11 cellular contexts compared by ENCODE assay signal in the genomic region with DNA sequence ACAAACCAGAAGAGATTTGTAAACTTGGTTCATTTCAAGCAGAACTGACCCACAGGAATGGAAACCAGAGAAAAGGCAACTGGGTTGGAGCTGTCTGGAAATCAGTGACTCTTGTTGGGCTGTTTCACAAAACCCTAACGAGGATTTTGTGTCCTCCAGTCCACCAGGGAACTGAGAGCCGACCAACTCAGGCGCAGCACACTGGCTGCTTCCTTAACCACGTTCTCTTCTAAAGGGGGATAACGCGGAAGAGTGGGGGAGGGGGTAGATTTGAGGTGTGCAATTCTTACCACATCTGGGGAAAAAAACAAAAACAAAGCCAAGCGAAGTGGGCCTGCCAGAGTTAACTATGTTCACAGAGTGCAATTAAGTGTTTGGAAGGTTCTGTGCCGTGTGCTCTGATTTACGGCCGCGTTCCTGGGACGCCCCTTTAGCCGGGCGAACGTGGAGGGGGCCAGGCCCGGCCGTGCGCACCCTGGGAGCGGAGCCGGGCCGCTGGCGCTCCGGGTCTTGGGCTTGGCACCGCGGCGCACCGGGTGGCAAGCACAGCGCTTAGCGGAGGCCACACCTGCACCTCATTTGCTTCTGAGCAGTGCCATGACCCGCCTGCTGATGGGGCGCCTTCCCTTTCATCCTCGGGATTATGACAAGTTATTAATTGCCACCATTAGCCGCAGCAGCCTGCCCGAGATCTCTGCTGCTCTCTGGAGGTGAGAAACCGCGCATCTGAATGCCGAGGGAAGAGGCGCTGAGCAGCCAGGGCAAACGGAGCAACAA.
A peak's percentile ranks its signal among the peaks of the same experiment; 100 is the strongest.
DNase-seq lines count a peak whose midpoint lies in the region; ATAC-seq and TF ChIP-seq lines count a peak whose summit lies in the region.
"Had no signal": no experiment of that assay in that cellular context is flagged by ENCODE, and none has a peak within 500 bp of the region (broad histone marks: within the 10 kb centered on the region; RNA-seq: fewer than 3 reads in every experiment).

No MANE protein-coding gene starts in this region.

- no peaks in the 10 kb centered on the region for H3K36me3 Mint-ChIP-seq in H9 (ENCODE audit: insufficient read depth in 1 of 3, low read depth in 3 of 3)
- H3K36me3 Mint-ChIP-seq: activated naive CD4-positive, alpha-beta T cell treated with anti-CD3 and anti-CD28 coated beads, Interleukin-2, amount 50 U/mL, for 24 hours had no signal

- H3K4ac ChIP-seq in H9 (ENCODE audit: low read depth, low read length) = no peak overlapping the region

- H3K9ac ChIP-seq in H9 (ENCODE audit: extremely low read depth, insufficient read length, low read length) = no peak overlapping the region
- H3K9ac ChIP-seq in liver (ENCODE audit: low read depth in 1 of 2, low read length in 2 of 2) = no peak overlapping the region

- H4K91ac ChIP-seq in H9 (ENCODE audit: insufficient read length, low read depth, low read length) = no peak overlapping the region

- no peak overlapping the region for H2BK12ac ChIP-seq in H9 (ENCODE audit: insufficient read length, low read depth, low read length)

- H4K5ac ChIP-seq in H9 (ENCODE audit: insufficient read length, low read depth, low read length) = no peak overlapping the region

- no peak overlapping the region for H3T11ph ChIP-seq in H9 (ENCODE audit: low read length)

- intact Hi-C loops in aorta (cut with DNase I) = no loop called here

- peaks cover 2% of the 10 kb centered on the region; the same call in 1 of the 2 replicates for H3K27me3 Mint-ChIP-seq in H9 (ENCODE audit: low read depth)

- TF ChIP-seq RAD21 in liver (IDR thresholded peaks at IDR 0.05) = peak; percentile 38 to 46

- H3K9me3 ChIP-seq in H9 (ENCODE audit: control insufficient read depth, low read depth, low read length) = no peaks in the 10 kb centered on the region
- H3K9me3 ChIP-seq in liver (ENCODE audit: control insufficient read depth in 4 of 4, low read length in 3 of 4) = peaks cover 1 to 12% (median 6%) of the 10 kb centered on the region in 4 donors
- peaks cover 5% of the 10 kb centered on the region for H3K9me3 ChIP-seq in aorta (ENCODE audit: control insufficient read depth, low read length)

- peak; percentile 48 for DNase-seq in H9
- DNase-seq in ecto neural progenitor cell (ENCODE audit: low spot score) = peak; percentile 53
- DNase-seq in OCI-M2 (lab: John Stamatoyannopoulos, UW; ENCODE audit: unreplicated experiment) = no peak
- DNase-seq in aorta = no peak
- no peak for DNase-seq in NCI-H1436 treated with DMSO at 0.1 percent for 48 hours (lab: John Stamatoyannopoulos, UW)
- no peak for DNase-seq in NK-92 (lab: John Stamatoyannopoulos, UW; ENCODE audit: unreplicated experiment)
- DNase-seq: DND-41, T-helper 2 cell had no signal

- H2AFZ ChIP-seq in H9 (ENCODE audit: low read length) = peak overlapping the region; percentile 49

- H3K27me3 ChIP-seq in H9 (ENCODE audit: insufficient read depth, low read length) (peaks cover 4% of the 10 kb centered on the region; the same call in 1 of the 2 replicates), liver (ENCODE audit: control insufficient read depth in 4 of 4, insufficient read depth in 4 of 4, low read length in 3 of 4) (peaks cover 2 to 21% (median 5%) of the 10 kb centered on the region in 4 donors), aorta (ENCODE audit: control insufficient read depth in 1 of 2, insufficient read depth in 2 of 2, low read length in 1 of 2) (peaks cover 0 to 4% of the 10 kb centered on the region in 2 donors)

- H3K4me1 ChIP-seq in H9 (ENCODE audit: insufficient read depth, low read length) = no peaks in the 10 kb centered on the region
- H3K4me1 ChIP-seq in liver (ENCODE audit: control insufficient read depth in 4 of 4, insufficient read depth in 4 of 4, low read length in 3 of 4) = peaks cover 0 to 2% (median 0%) of the 10 kb centered on the region in 4 donors
- peaks cover 0 to 1% of the 10 kb centered on the region in 2 donors for H3K4me1 ChIP-seq in aorta (ENCODE audit: control insufficient read depth in 1 of 2, insufficient read depth in 2 of 2, low read length in 2 of 2)

- H3K79me1 ChIP-seq in H9 (ENCODE audit: insufficient read depth, low read depth, low read length, poor library complexity, severe bottlenecking) = no peaks in the 10 kb centered on the region

- no peaks in the 10 kb centered on the region for H3K79me2 ChIP-seq in H9 (ENCODE audit: insufficient read depth, low read length)

- H3K56ac ChIP-seq in H9 (ENCODE audit: insufficient read length, low read depth, low read length) = no peak overlapping the region

- no peak overlapping the region for H3K27ac ChIP-seq in 22Rv1
- no peak overlapping the region for H3K27ac ChIP-seq in H9 (ENCODE audit: insufficient read length, low read depth, low read length)
- H3K27ac ChIP-seq in liver (ENCODE audit: low read depth in 1 of 2, low read length in 2 of 2) = no peak overlapping the region
- H3K27ac ChIP-seq in aorta (ENCODE audit: low read depth in 1 of 2, low read length in 2 of 2) = no peak overlapping the region

- H3K36me3 ChIP-seq in liver (ENCODE audit: control insufficient read depth in 4 of 4, insufficient read depth in 3 of 4, low read depth in 1 of 4, low read length in 3 of 4) = no peaks in the 10 kb centered on the region
- H3K36me3 ChIP-seq in aorta (ENCODE audit: control insufficient read depth in 1 of 2, insufficient read depth in 2 of 2, low read length in 1 of 2) = no peaks in the 10 kb centered on the region

- H3K4me1 Mint-ChIP-seq in H9 = peaks cover 12 to 17% of the 10 kb centered on the region in 2 experiments
- H3K4me1 Mint-ChIP-seq: activated naive CD4-positive, alpha-beta T cell treated with anti-CD3 and anti-CD28 coated beads, Interleukin-2, amount 50 U/mL, for 24 hours had no signal

- peaks cover 8% of the 10 kb centered on the region for H3K23me2 ChIP-seq in H9 (ENCODE audit: insufficient read length, low read depth, low read length, poor library complexity, severe bottlenecking)

- no peak overlapping the region for H4K8ac ChIP-seq in H9 (replicated peaks; ENCODE audit: insufficient read length, low read depth, low read length)

- H3K27ac Mint-ChIP-seq in H9 = peak overlapping the region in 1 of 3 experiments; percentile 35; a peak in 1 of 7 replicates
- H3K27ac Mint-ChIP-seq: activated naive CD4-positive, alpha-beta T cell treated with anti-CD3 and anti-CD28 coated beads, Interleukin-2, amount 50 U/mL, for 24 hours had no signal

- no peak overlapping the region for H3K23ac ChIP-seq in H9 (ENCODE audit: insufficient read length, low read depth, low read length)

- TF ChIP-seq CTCF in 22Rv1 (IDR thresholded peaks at IDR 0.05) = peak; percentile 48; the same call in 1 of the 2 replicates
- peak; percentile 34; the same call in 2 of the 3 replicates for TF ChIP-seq CTCF in H9 (conservative IDR thresholded peaks at IDR 0.05)
- peak; percentile 6 for TF ChIP-seq CTCF in liver (IDR thresholded peaks at IDR 0.05; ENCODE audit: low read depth, low read length, missing input control)

- H3K4me2 ChIP-seq in H9 (ENCODE audit: insufficient read depth, insufficient read length, low read length) = peak overlapping the region; percentile 39

- H2BK5ac ChIP-seq in H9 (ENCODE audit: insufficient read length, low read length) = no peak overlapping the region

- WGBS in H9 (ENCODE audit: extremely low coverage, insufficient read length, low lambda C conversion rate) = no CpG with 5 or more reads among the region's 39 CpGs
- 8% methylated on average over 39 of the region's 39 CpGs for WGBS in liver
- WGBS in aorta, 2 donors = 2% methylated on average over 36 to 39 of the region's 39 CpGs

- ATAC-seq in aorta (ENCODE audit: low FRiP score) = no peak

- no peak overlapping the region for H2BK20ac ChIP-seq in H9 (ENCODE audit: low read depth, low read length, poor library complexity, severe bottlenecking)

- peak overlapping the region in 1 of 2 experiments; percentile 67; a peak in 2 of 5 replicates for H3K4me3 Mint-ChIP-seq in H9
- H3K4me3 Mint-ChIP-seq: activated naive CD4-positive, alpha-beta T cell treated with anti-CD3 and anti-CD28 coated beads, Interleukin-2, amount 50 U/mL, for 24 hours had no signal

- H3K9me3 Mint-ChIP-seq in H9 = peaks cover 0 to 6% of the 10 kb centered on the region in 2 experiments; a peak in 2 of 5 replicates

- no peak overlapping the region for H2AK5ac ChIP-seq in H9 (ENCODE audit: insufficient read length, low read length)

- no peaks in the 10 kb centered on the region for H4K20me1 ChIP-seq in H9 (ENCODE audit: control insufficient read depth, insufficient read depth, insufficient read length)

- no peak overlapping the region for H2BK15ac ChIP-seq in H9 (ENCODE audit: low read depth, low read length)

- H3K4me3 ChIP-seq in liver (ENCODE audit: low read depth in 1 of 3, low read length in 3 of 3) (peak overlapping the region in 1 of 3 donors; percentile 27), aorta (ENCODE audit: low read length in 2 of 2) (no peak overlapping the region)

- no peak overlapping the region for H2BK120ac ChIP-seq in H9 (ENCODE audit: low read depth, low read length, poor library complexity, severe bottlenecking)

- no peak overlapping the region for H3K18ac ChIP-seq in H9 (ENCODE audit: insufficient read length, low read depth, low read length)

- H3K14ac ChIP-seq in H9 (ENCODE audit: insufficient read depth, low read length) = peak overlapping the region; percentile 53; the same call in 1 of the 2 replicates

TF ChIP-seq in liver, 16 proteins besides CTCF, POLR2A, EP300 and RAD21 (continues in another document):
- TF ChIP-seq REST (IDR thresholded peaks at IDR 0.05) (no peak), YY1 (IDR thresholded peaks at IDR 0.05) (no peak)

Comparison
In these comparisons a context has a peak if more than half of its experiments do, and no peak if none do; other contexts are left out.
1. DNase-seq: peak in H9 (single experiment) and ecto neural progenitor cell (single experiment); none in OCI-M2 (single experiment), aorta (0 of 2), NCI-H1436 treated with DMSO at 0.1 percent for 48 hours (single experiment) and NK-92 (single experiment).
2. Peak in every context shown above with its lines, with median percentiles within 50 percentile points of each other: CTCF ChIP-seq.